Comparison of ENCODE assay signal across 12 cellular contexts in genomic region chr2:24410976-24411375, GRCh38.
"Had no signal": no experiment of that assay in that cellular context is flagged by ENCODE, and none has a peak within 500 bp of the region (broad histone marks: within the 10 kb centered on the region; RNA-seq: fewer than 3 reads in every experiment).

No MANE protein-coding gene starts in this region.

- H3K36me3 ChIP-seq: lower lobe of right lung, ovary, stomach, thoracic aorta had no signal

- H3K4me3 ChIP-seq: coronary artery, lower lobe of right lung, ovary, stomach, thoracic aorta had no signal

- H3K4me1 ChIP-seq: lower lobe of right lung, stomach had no signal

- DNase-seq: activated CD4-positive, alpha-beta T cell treated with anti-CD3 and anti-CD28 coated beads, Interleukin-2, amount 50 U/mL, for 1 hour; activated CD4-positive, CD25-positive, alpha-beta regulatory T cell; activated naive CD4-positive, alpha-beta T cell treated with anti-CD3 and anti-CD28 coated beads, Interleukin-2, amount 10 ng/mL, durations not matched to agents 7 days and 5 days; effector memory CD4-positive, alpha-beta T cell; hypothalamus; lower lobe of right lung; ovary; stomach had no signal

- H3K4me3 Mint-ChIP-seq: activated naive CD4-positive, alpha-beta T cell treated with anti-CD3 and anti-CD28 coated beads, Interleukin-2, amount 10 ng/mL, durations not matched to agents 7 days and 5 days; natural killer cell treated with Interleukin-12 subunit alpha and Interleukin-12 subunit beta and Interleukin-15 and Interleukin-18, amount 100 ng/mL, for 72 hours had no signal

- H3K27ac Mint-ChIP-seq: activated naive CD4-positive, alpha-beta T cell treated with anti-CD3 and anti-CD28 coated beads, Interleukin-2, amount 10 ng/mL, durations not matched to agents 7 days and 5 days; activated T-helper 2 cell treated with anti-CD3 and anti-CD28 coated beads, Interferon-gamma antibody, Interleukin-2, Interleukin-4, amounts not matched to agents 10 μg/mL and 5 μg/mL and 100 μg/mL, durations not matched to agents 14 hours and 24 hours and 36 hours; natural killer cell treated with Interleukin-12 subunit alpha and Interleukin-12 subunit beta and Interleukin-15 and Interleukin-18, amount 100 ng/mL, for 72 hours had no signal

- H3K27me3 ChIP-seq: ovary had no signal

- H3K36me3 Mint-ChIP-seq: activated naive CD4-positive, alpha-beta T cell treated with anti-CD3 and anti-CD28 coated beads, Interleukin-2, amount 10 ng/mL, durations not matched to agents 7 days and 5 days; natural killer cell treated with Interleukin-12 subunit alpha and Interleukin-12 subunit beta and Interleukin-15 and Interleukin-18, amount 100 ng/mL, for 72 hours had no signal

- H3K4me1 Mint-ChIP-seq: activated naive CD4-positive, alpha-beta T cell treated with anti-CD3 and anti-CD28 coated beads, Interleukin-2, amount 10 ng/mL, durations not matched to agents 7 days and 5 days had no signal

- H3K27ac ChIP-seq: coronary artery, lower lobe of right lung, ovary, stomach, thoracic aorta had no signal

- H3K9me3 Mint-ChIP-seq: activated naive CD4-positive, alpha-beta T cell treated with anti-CD3 and anti-CD28 coated beads, Interleukin-2, amount 10 ng/mL, durations not matched to agents 7 days and 5 days; activated T-helper 2 cell treated with anti-CD3 and anti-CD28 coated beads, Interferon-gamma antibody, Interleukin-2, Interleukin-4, amounts not matched to agents 10 μg/mL and 5 μg/mL and 100 μg/mL, durations not matched to agents 14 hours and 24 hours and 36 hours; natural killer cell treated with Interleukin-12 subunit alpha and Interleukin-12 subunit beta and Interleukin-15 and Interleukin-18, amount 100 ng/mL, for 72 hours had no signal

- H3K9me3 ChIP-seq: lower lobe of right lung, ovary, stomach, thoracic aorta had no signal

- ATAC-seq: lower lobe of right lung; natural killer cell treated with Interleukin-12 subunit alpha and Interleukin-12 subunit beta and Interleukin-15 and Interleukin-18, amount 100 ng/mL, for 72 hours had no signal
